8 cellular contexts compared by ENCODE assay signal in genomic region chr2:231786177-231786916, GRCh38. TPM values are rescaled to one million over a fixed set of nuclear protein-coding genes. Genes with fewer than 3 reads are reported as not detected.
DNase-seq lines count a peak whose midpoint lies in the region; ATAC-seq and TF ChIP-seq lines count a peak whose summit lies in the region.

Gene COPS7B (plus strand): TSS chr2:231786445. CDS start chr2:231788571, 2,126 bp downstream.

- H3K36me3 Mint-ChIP-seq in chondrocyte (ENCODE audit: low read depth) = peaks cover 1% of the 10 kb centered on the region

- H3K27ac Mint-ChIP-seq in chondrocyte (ENCODE audit: unreplicated experiment) = peak within 1 kb of the TSS; percentile 92

- peak; percentile 84 for TF ChIP-seq CTCF in chondrocyte (IDR thresholded peaks at IDR 0.05)

- H3K4me3 Mint-ChIP-seq in chondrocyte (ENCODE audit: unreplicated experiment) = peak within 1 kb of the TSS; percentile 86

- ATAC-seq in HG03196 (IDR thresholded peaks at IDR 0.05; ENCODE audit: unreplicated experiment) = peak; percentile 52

- DNase-seq in AG08395 (ENCODE audit: low spot score) (peak; percentile 74), NCI-H460 (ENCODE audit: extremely low read depth, low read depth) (peak; percentile 61), chondrocyte (ENCODE audit: low spot score) (peak; percentile 97), kidney glomerular epithelial cell (lab: John Stamatoyannopoulos, UW) (peak; percentile 47)
- DNase-seq in activated CD4-positive, alpha-beta T cell treated with anti-CD3 and anti-CD28 coated beads for 24 hours (ENCODE audit: low read depth in 2 of 2) = peak; percentile 77 to 82
- DNase-seq in stimulated activated CD4-positive, alpha-beta T cell treated with anti-CD3 and anti-CD28 coated beads, Interleukin-1b, Interleukin-23, amount 100 ng/mL, for 1 hour (ENCODE audit: low read depth in 2 of 2) = peak; percentile 46 to 62

- TF ChIP-seq POLR2A in GM18951 (IDR thresholded peaks at IDR 0.05; ENCODE audit: extremely low read depth, insufficient read depth, insufficient read length) = peak; percentile 67

- H3K9me3 Mint-ChIP-seq in chondrocyte (ENCODE audit: low read depth) = no peaks in the 10 kb centered on the region

- in situ Hi-C loops in GM18951 (cut with MboI; ENCODE audit: low sequenced_read_pairs, unreplicated experiment) = no loop called here

- peaks cover 52% of the 10 kb centered on the region for H3K4me1 Mint-ChIP-seq in chondrocyte (ENCODE audit: low read depth)

- no peaks in the 10 kb centered on the region for H3K27me3 Mint-ChIP-seq in chondrocyte (ENCODE audit: low read depth)

RNA-seq across cellular contexts. Expression of gene COPS7B, which starts in this region (rescaled TPM):
- total RNA-seq in NCI-H460 (2014; rRNA removed; shearing (Covaris generic)) = 29.0 and 32.8 TPM in 2 replicates
- 53.5 and 81.8 TPM in 2 replicates for polyA plus RNA-seq in NCI-H460 (2014; cell fraction: nucleus; rRNA removed)
- total RNA-seq in chondrocyte = 28.0 to 45.6 TPM (median 29.4 TPM) in 3 replicates

Comparison
In these comparisons a context has a peak if more than half of its experiments do, and no peak if none do; other contexts are left out.
1. Peak in every context shown above with its lines: DNase-seq and ATAC-seq.
2. DNase-seq: peak in every context shown above with its lines; median percentile 97 in chondrocyte; 80 in activated CD4-positive, alpha-beta T cell treated with anti-CD3 and anti-CD28 coated beads for 24 hours; 74 in AG08395; 61 in NCI-H460; 54 in stimulated activated CD4-positive, alpha-beta T cell treated with anti-CD3 and anti-CD28 coated beads, Interleukin-1b, Interleukin-23, amount 100 ng/mL, for 1 hour; 47 in kidney glomerular epithelial cell.